In genomic region chr5:139190125-139190524, GRCh38 we compare ENCODE assay signal across 1 cellular context.
TF ChIP-seq lines count a peak whose summit lies in the region.

No MANE protein-coding gene starts in this region.

TF ChIP-seq in HepG2, 621 proteins besides CTCF, POLR2A, EP300 and RAD21 (continued from another document):
- TF ChIP-seq, protein P1, sequence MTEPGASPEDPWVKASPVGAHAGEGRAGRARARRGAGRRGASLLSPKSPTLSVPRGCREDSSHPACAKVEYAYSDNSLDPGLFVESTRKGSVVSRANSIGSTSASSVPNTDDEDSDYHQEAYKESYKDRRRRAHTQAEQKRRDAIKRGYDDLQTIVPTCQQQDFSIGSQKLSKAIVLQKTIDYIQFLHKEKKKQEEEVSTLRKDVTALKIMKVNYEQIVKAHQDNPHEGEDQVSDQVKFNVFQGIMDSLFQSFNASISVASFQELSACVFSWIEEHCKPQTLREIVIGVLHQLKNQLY (CRISPR knock-in tag; IDR thresholded peaks at IDR 0.05), result no peak
- TF ChIP-seq KLF12 (CRISPR knock-in tag; IDR thresholded peaks at IDR 0.05; ENCODE audit: borderline replicate concordance) (no peak), ZZZ3 (CRISPR knock-in tag; IDR thresholded peaks at IDR 0.05; ENCODE audit: borderline replicate concordance) (no peak)
- TF ChIP-seq, protein P2, sequence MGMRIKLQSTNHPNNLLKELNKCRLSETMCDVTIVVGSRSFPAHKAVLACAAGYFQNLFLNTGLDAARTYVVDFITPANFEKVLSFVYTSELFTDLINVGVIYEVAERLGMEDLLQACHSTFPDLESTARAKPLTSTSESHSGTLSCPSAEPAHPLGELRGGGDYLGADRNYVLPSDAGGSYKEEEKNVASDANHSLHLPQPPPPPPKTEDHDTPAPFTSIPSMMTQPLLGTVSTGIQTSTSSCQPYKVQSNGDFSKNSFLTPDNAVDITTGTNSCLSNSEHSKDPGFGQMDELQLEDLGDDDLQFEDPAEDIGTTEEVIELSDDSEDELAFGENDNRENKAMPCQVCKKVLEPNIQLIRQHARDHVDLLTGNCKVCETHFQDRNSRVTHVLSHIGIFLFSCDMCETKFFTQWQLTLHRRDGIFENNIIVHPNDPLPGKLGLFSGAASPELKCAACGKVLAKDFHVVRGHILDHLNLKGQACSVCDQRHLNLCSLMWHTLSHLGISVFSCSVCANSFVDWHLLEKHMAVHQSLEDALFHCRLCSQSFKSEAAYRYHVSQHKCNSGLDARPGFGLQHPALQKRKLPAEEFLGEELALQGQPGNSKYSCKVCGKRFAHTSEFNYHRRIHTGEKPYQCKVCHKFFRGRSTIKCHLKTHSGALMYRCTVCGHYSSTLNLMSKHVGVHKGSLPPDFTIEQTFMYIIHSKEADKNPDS (CRISPR knock-in tag; IDR thresholded peaks at IDR 0.05), result no peak
